ENCODE assay signal across 10 cellular contexts in the genomic region with DNA sequence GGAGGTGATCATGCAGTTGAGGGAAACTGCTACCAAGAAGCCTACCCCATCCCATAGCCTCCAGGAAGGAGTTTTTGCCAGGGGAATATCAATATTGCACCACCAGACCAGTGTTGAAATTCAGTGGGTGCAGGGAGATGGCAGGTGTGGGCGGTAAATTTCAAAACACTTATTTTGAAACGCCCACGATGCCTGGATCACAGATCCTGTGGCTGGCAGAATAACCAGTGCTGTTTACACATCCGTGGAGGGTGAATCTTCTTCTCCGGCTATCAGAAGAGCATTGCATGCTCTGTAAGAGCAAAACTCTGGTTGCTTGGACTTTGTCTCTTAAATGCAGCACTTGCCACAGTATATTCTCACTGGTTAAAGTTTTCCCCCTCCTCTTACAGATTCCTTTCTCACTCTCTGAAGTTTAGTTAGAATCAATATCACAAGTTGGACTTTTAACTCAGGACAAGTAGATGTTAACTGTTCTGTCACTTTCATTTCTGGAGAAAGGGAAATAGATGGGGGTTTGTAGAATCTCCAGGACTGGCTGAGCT.
A peak's percentile ranks its signal among the peaks of the same experiment; 100 is the strongest.
DNase-seq lines count a peak whose midpoint lies in the region; ATAC-seq and TF ChIP-seq lines count a peak whose summit lies in the region.
"Had no signal": no experiment of that assay in that cellular context is flagged by ENCODE, and none has a peak within 500 bp of the region (broad histone marks: within the 10 kb centered on the region; RNA-seq: fewer than 3 reads in every experiment).

No MANE protein-coding gene starts in this region.

- in situ Hi-C loops in GM23248 (cut with MboI) (no loop called here), mammary epithelial cell (cut with MboI; ENCODE audit: low sequenced_read_pairs in 2 of 2) (no loop called here)

- H3F3A ChIP-seq in GM23248 (ENCODE audit: insufficient read depth) = peaks cover 15% of the 10 kb centered on the region; the same call in 1 of the 2 replicates

- H3K9me2 ChIP-seq in GM23248 (ENCODE audit: insufficient read depth) = no peaks in the 10 kb centered on the region

- H2AFZ ChIP-seq in GM23248 (no peak overlapping the region; the same call in 1 of the 2 replicates), mammary epithelial cell (ENCODE audit: low read depth, low read length) (no peak overlapping the region), parathyroid adenoma (peak overlapping the region; percentile 45)

- no TSS peak for BruUV-seq in mammary epithelial cell (replicated peaks; lab: Mats Ljungman, UMichigan)

- H4K20me1 ChIP-seq in GM23248 (ENCODE audit: insufficient read depth) (no peaks in the 10 kb centered on the region), mammary epithelial cell (ENCODE audit: insufficient read depth, low read length) (no peaks in the 10 kb centered on the region)

- CTCF ChIA-PET in mammary epithelial cell (lab: Charles Lee; ENCODE audit: low non-redundant PET) = no interaction called here

- ATAC-seq in HG02870 (IDR thresholded peaks at IDR 0.05; ENCODE audit: unreplicated experiment) = no peak

- peak overlapping the region; percentile 16 for H3K4me2 ChIP-seq in GM23248 (ENCODE audit: unreplicated experiment)
- H3K4me2 ChIP-seq in mammary epithelial cell (ENCODE audit: insufficient read depth, low read depth, low read length) = peak overlapping the region; percentile 25
- no peak overlapping the region for H3K4me2 ChIP-seq in parathyroid adenoma (ENCODE audit: low read length)

- intact Hi-C loops in mammary epithelial cell (cut with micrococcal nuclease) = no loop called here

- no peaks in the 10 kb centered on the region for H3K36me3 ChIP-seq in GM23248 (ENCODE audit: low read depth)
- no peaks in the 10 kb centered on the region for H3K36me3 ChIP-seq in mammary epithelial cell (ENCODE audit: insufficient read depth, low read length)
- no peaks in the 10 kb centered on the region for H3K36me3 ChIP-seq in parathyroid adenoma (ENCODE audit: control insufficient read depth, insufficient read depth, low read length)
- H3K36me3 ChIP-seq: vagina had no signal

- WGBS in GM23248 (ENCODE audit: low coverage in 1 of 2, low lambda C conversion rate in 2 of 2, missing lambda C conversion rate in 2 of 2), 2 experiments = 46 to 60% methylated on average over 5 of the region's 5 CpGs
- 2% methylated on average over 5 of the region's 5 CpGs for WGBS in mammary epithelial cell (ENCODE audit: low coverage, missing lambda C conversion rate)

- no peak for TF ChIP-seq POLR2A in NB4 (IDR thresholded peaks at IDR 0.05; ENCODE audit: extremely low read depth, insufficient read length)

- dilution Hi-C loops in mammary epithelial cell (cut with HindIII; ENCODE audit: low sequenced_read_pairs) = no loop called here

- H3K27ac ChIP-seq in GM23248 (no peak overlapping the region), mammary epithelial cell (ENCODE audit: insufficient read depth, low read depth, low read length) (no peak overlapping the region), parathyroid adenoma (no peak overlapping the region)
- H3K27ac ChIP-seq: vagina had no signal

- DNase-seq in GM23248 (peak; percentile 72), NB4 (ENCODE audit: low read depth) (peak; percentile 87), mammary epithelial cell (peak; percentile 90), NCI-H1092 (lab: John Stamatoyannopoulos, UW) (no peak), 8988T (no peak)
- DNase-seq: NCI-H2029, SHP77 treated with DMSO at 0.1 percent for 48 hours had no signal

- no peaks in the 10 kb centered on the region for H3K27me3 ChIP-seq in GM23248 (replicated peaks; ENCODE audit: insufficient read depth)
- no peaks in the 10 kb centered on the region for H3K27me3 ChIP-seq in mammary epithelial cell (ENCODE audit: insufficient read depth, low read length)
- no peaks in the 10 kb centered on the region for H3K27me3 ChIP-seq in parathyroid adenoma (ENCODE audit: control insufficient read depth, insufficient read depth, low read length)
- H3K27me3 ChIP-seq: vagina had no signal

- no peak overlapping the region for H3K4me3 ChIP-seq in GM23248
- peak overlapping the region; percentile 37 for H3K4me3 ChIP-seq in NB4 (ENCODE audit: low read depth, low read length)
- H3K4me3 ChIP-seq in mammary epithelial cell (replicated peaks in 1 of 3; ENCODE audit: insufficient read depth in 1 of 3, low read depth in 2 of 3, low read length in 3 of 3) = no peak overlapping the region
- no peak overlapping the region for H3K4me3 ChIP-seq in parathyroid adenoma (ENCODE audit: low read depth, low read length)
- H3K4me3 ChIP-seq: vagina had no signal

- H3K9ac ChIP-seq in GM23248 (no peak overlapping the region), mammary epithelial cell (ENCODE audit: insufficient read depth, low read length) (no peak overlapping the region), parathyroid adenoma (no peak overlapping the region)

- TF ChIP-seq CTCF in NB4 (IDR thresholded peaks at IDR 0.05; ENCODE audit: low read depth, low read length) (no peak), mammary epithelial cell (conservative IDR thresholded peaks at IDR 0.05 in 1 of 2, IDR thresholded peaks at IDR 0.05 in 1 of 2; ENCODE audit: extremely low read depth in 1 of 2, insufficient read depth in 1 of 2, low read depth in 1 of 2, low read length in 2 of 2) (no peak), parathyroid adenoma (IDR thresholded peaks at IDR 0.05) (no peak)

- H3K79me2 ChIP-seq in GM23248 (ENCODE audit: insufficient read depth) (no peaks in the 10 kb centered on the region), mammary epithelial cell (ENCODE audit: insufficient read depth, low read length) (no peaks in the 10 kb centered on the region), parathyroid adenoma (no peaks in the 10 kb centered on the region)

- H3K4me1 ChIP-seq in GM23248 (ENCODE audit: insufficient read depth) = peaks cover 23% of the 10 kb centered on the region
- H3K4me1 ChIP-seq in mammary epithelial cell (ENCODE audit: insufficient read depth, low read length) = peaks cover 27% of the 10 kb centered on the region
- peaks cover 4% of the 10 kb centered on the region for H3K4me1 ChIP-seq in parathyroid adenoma

- H3K9me3 ChIP-seq in GM23248 (ENCODE audit: low read depth) (no peaks in the 10 kb centered on the region), mammary epithelial cell (replicated peaks; ENCODE audit: insufficient read depth, low read length) (no peaks in the 10 kb centered on the region), parathyroid adenoma (ENCODE audit: control insufficient read depth, low read length) (no peaks in the 10 kb centered on the region)
- H3K9me3 ChIP-seq: vagina had no signal

Comparison
In these comparisons a context has a peak if more than half of its experiments do, and no peak if none do; other contexts are left out.
1. DNase-seq: peak in GM23248 (single experiment), NB4 (single experiment) and mammary epithelial cell (single experiment); none in NCI-H1092 (single experiment) and 8988T (single experiment).